Comparison of ENCODE assay signal across 21 cellular contexts in genomic region chr11:45651156-45651555, GRCh38.
"Had no signal": no experiment of that assay in that cellular context is flagged by ENCODE, and none has a peak within 500 bp of the region (broad histone marks: within the 10 kb centered on the region; RNA-seq: fewer than 3 reads in every experiment).

No MANE protein-coding gene starts in this region.

- H3K4me3 ChIP-seq: dorsolateral prefrontal cortex, heart left ventricle, lung, pancreas, prostate gland, skin epidermis, stomach had no signal

- H3K36me3 ChIP-seq: pancreas, prostate gland had no signal

- DNase-seq: cortex of kidney; dorsolateral prefrontal cortex; effector CD8-positive, alpha-beta T cell; foreskin melanocyte; heart left ventricle; hippocampal formation; left colon; left ventricle myocardium superior; mesenchymal stem cell; naive B cell; nucleus accumbens; pancreas; stimulated activated CD4-positive, alpha-beta T cell treated with anti-CD3 and anti-CD28 coated beads, Interleukin-12 subunit alpha, Interleukin-12 subunit beta, amount 100 ng/mL, for 4 hours; stimulated activated naive CD4-positive, alpha-beta T cell; stomach; substantia nigra; trophoblast cell had no signal

- H3K4me3 Mint-ChIP-seq: naive B cell had no signal

- H3K9me3 ChIP-seq: heart left ventricle, pancreas, prostate gland, stomach had no signal

- H3K27ac ChIP-seq: heart left ventricle, pancreas, prostate gland, skin epidermis, stomach had no signal

- H3K4me1 ChIP-seq: pancreas, prostate gland had no signal

- H3K27me3 ChIP-seq: dorsolateral prefrontal cortex had no signal

- H3K36me3 Mint-ChIP-seq: naive B cell had no signal

- ATAC-seq: heart left ventricle, left colon, left ventricle myocardium superior, pancreas, sciatic nerve had no signal
